31 cellular contexts compared by ENCODE assay signal in genomic region chr10:133027480-133027879, GRCh38.
"Had no signal": no experiment of that assay in that cellular context is flagged by ENCODE, and none has a peak within 500 bp of the region (broad histone marks: within the 10 kb centered on the region; RNA-seq: fewer than 3 reads in every experiment).

No MANE protein-coding gene starts in this region.

- ATAC-seq: esophagus mucosa; heart right ventricle; left lung; mucosa of descending colon; natural killer cell treated with Interleukin-12 subunit alpha and Interleukin-12 subunit beta and Interleukin-15 and Interleukin-18, amount 100 ng/mL, for 72 hours; right cardiac atrium; stimulated activated memory B cell treated with anti-CD40 and anti-IgM and Interleukin-4, amounts not matched to agents 10 μg/mL and 1 μg/mL and 100 μg/mL, for 72 hours; stimulated activated naive CD8-positive, alpha-beta T cell treated with anti-CD3 and anti-CD28 coated beads, Interleukin-15, Interleukin-2, amounts not matched to agents 100 U/mL and 50 U/mL, for 24 hours had no signal

- H3K9me3 ChIP-seq: colonic mucosa, heart right ventricle, left lung, mucosa of descending colon, neutrophil, pancreas, spleen, thoracic aorta, tibial nerve, upper lobe of left lung, uterus had no signal

- H3K4me1 Mint-ChIP-seq: central memory CD8-positive, alpha-beta T cell; immature natural killer cell; naive B cell; stimulated activated memory B cell treated with anti-CD40 and anti-IgM and Interleukin-4, amounts not matched to agents 10 μg/mL and 1 μg/mL and 100 μg/mL, for 72 hours had no signal

- H3K27me3 ChIP-seq: colonic mucosa, pancreas, upper lobe of left lung, uterus had no signal

- H3K4me3 Mint-ChIP-seq: central memory CD8-positive, alpha-beta T cell; dendritic cell treated with granulocyte-macrophage colony-stimulating factor and Interleukin-4, amounts not matched to agents 40 ng/mL and 50 ng/mL, for 4 days; endodermal cell; immature natural killer cell; mesothelial cell of epicardium; naive B cell; natural killer cell treated with Interleukin-12 subunit alpha and Interleukin-12 subunit beta and Interleukin-15 and Interleukin-18, amount 100 ng/mL, for 72 hours; stimulated activated memory B cell treated with anti-CD40 and anti-IgM and Interleukin-4, amounts not matched to agents 10 μg/mL and 1 μg/mL and 100 μg/mL, for 72 hours had no signal

- H3K36me3 ChIP-seq: colonic mucosa, heart right ventricle, left lung, neutrophil, pancreas, spleen, thoracic aorta, tibial nerve, upper lobe of left lung, uterus had no signal

- H3K9me3 Mint-ChIP-seq: central memory CD8-positive, alpha-beta T cell; dendritic cell treated with granulocyte-macrophage colony-stimulating factor and Interleukin-4, amounts not matched to agents 40 ng/mL and 50 ng/mL, for 4 days; endodermal cell; immature natural killer cell; mesothelial cell of epicardium; natural killer cell treated with Interleukin-12 subunit alpha and Interleukin-12 subunit beta and Interleukin-15 and Interleukin-18, amount 100 ng/mL, for 72 hours had no signal

- H3K36me3 Mint-ChIP-seq: immature natural killer cell; mesothelial cell of epicardium; naive B cell; natural killer cell treated with Interleukin-12 subunit alpha and Interleukin-12 subunit beta and Interleukin-15 and Interleukin-18, amount 100 ng/mL, for 72 hours; stimulated activated memory B cell treated with anti-CD40 and anti-IgM and Interleukin-4, amounts not matched to agents 10 μg/mL and 1 μg/mL and 100 μg/mL, for 72 hours had no signal

- DNase-seq: colonic mucosa; effector CD8-positive, alpha-beta T cell; endodermal cell; foreskin fibroblast; glutamatergic neuron; hippocampal formation; immature natural killer cell; mesenchymal stem cell; mucosa of descending colon; naive B cell; right cardiac atrium; spleen; stimulated activated CD4-positive, alpha-beta T cell treated with anti-CD3 and anti-CD28 coated beads, Interleukin-4, amount 100 ng/mL, for 4 hours; stimulated activated naive CD8-positive, alpha-beta T cell treated with anti-CD3 and anti-CD28 coated beads, Interleukin-15, Interleukin-2, amounts not matched to agents 100 U/mL and 50 U/mL, for 24 hours; substantia nigra; uterus had no signal

- H3K27ac ChIP-seq: colonic mucosa, epithelial cell of prostate, heart right ventricle, left lung, neutrophil, pancreas, skin epidermis, spleen, thoracic aorta, tibial nerve, upper lobe of left lung, uterus had no signal

- H3K4me3 ChIP-seq: colonic mucosa, heart right ventricle, left lung, mucosa of descending colon, pancreas, skin epidermis, spleen, thoracic aorta, tibial nerve, upper lobe of left lung, uterus had no signal

- H3K27ac Mint-ChIP-seq: dendritic cell treated with granulocyte-macrophage colony-stimulating factor and Interleukin-4, amounts not matched to agents 40 ng/mL and 50 ng/mL, for 4 days; endodermal cell; immature natural killer cell; mesothelial cell of epicardium; naive B cell; natural killer cell treated with Interleukin-12 subunit alpha and Interleukin-12 subunit beta and Interleukin-15 and Interleukin-18, amount 100 ng/mL, for 72 hours; stimulated activated memory B cell treated with anti-CD40 and anti-IgM and Interleukin-4, amounts not matched to agents 10 μg/mL and 1 μg/mL and 100 μg/mL, for 72 hours had no signal

- H3K4me1 ChIP-seq: colonic mucosa, left lung, pancreas, uterus had no signal
